ENCODE assay signal across 1 cellular context in the genomic region with DNA sequence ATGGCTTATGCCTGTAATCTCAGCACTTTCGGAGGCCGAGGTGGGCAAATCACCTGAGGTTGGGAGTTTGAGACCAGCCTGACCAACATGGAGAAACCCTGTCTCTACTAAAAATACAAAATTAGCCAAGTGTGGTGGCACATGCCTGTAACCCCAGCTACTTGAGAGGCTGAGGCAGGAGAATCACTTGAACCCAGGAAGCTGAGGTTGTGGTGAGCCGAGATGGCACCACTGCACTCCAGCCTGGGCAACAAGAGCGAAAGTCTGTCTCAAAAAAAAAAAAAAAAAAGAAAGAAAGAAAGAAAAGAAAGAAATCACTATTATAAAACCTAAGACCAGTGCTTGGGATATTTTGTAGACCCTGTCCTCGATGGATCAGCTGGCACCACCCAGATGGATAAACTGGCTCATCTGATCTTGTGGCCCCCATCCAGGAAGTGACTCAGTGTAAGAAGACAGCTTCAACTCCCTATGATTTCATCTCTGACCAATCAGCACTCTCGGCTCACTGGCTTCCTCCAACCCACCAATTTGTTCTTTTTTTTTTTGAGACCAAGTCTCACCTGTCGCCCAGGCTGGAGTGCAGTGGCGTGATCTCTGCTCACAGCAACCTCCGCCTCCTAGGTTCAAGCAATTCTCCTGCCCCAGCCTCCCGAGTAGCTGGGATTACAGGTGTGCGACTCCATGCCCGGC.
TF ChIP-seq lines count a peak whose summit lies in the region.
"Not testable (repeated sequence)": the region's sequence is repeated elsewhere in the genome, so short reads cannot be mapped to it uniquely, and the experiment has no call there.

No MANE protein-coding gene starts in this region.

TF ChIP-seq in K562, 482 proteins besides CTCF, POLR2A, EP300 and RAD21 (continued from another document):
- TF ChIP-seq, protein P1, sequence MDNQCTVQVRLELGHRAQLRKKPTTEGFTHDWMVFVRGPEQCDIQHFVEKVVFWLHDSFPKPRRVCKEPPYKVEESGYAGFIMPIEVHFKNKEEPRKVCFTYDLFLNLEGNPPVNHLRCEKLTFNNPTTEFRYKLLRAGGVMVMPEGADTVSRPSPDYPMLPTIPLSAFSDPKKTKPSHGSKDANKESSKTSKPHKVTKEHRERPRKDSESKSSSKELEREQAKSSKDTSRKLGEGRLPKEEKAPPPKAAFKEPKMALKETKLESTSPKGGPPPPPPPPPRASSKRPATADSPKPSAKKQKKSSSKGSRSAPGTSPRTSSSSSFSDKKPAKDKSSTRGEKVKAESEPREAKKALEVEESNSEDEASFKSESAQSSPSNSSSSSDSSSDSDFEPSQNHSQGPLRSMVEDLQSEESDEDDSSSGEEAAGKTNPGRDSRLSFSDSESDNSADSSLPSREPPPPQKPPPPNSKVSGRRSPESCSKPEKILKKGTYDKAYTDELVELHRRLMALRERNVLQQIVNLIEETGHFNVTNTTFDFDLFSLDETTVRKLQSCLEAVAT (IDR thresholded peaks at IDR 0.05): 0 out of 4 replicates have a peak, but pooled peaks of 1 of the 2 experiments have one; percentile 18
- TF ChIP-seq, protein P2, sequence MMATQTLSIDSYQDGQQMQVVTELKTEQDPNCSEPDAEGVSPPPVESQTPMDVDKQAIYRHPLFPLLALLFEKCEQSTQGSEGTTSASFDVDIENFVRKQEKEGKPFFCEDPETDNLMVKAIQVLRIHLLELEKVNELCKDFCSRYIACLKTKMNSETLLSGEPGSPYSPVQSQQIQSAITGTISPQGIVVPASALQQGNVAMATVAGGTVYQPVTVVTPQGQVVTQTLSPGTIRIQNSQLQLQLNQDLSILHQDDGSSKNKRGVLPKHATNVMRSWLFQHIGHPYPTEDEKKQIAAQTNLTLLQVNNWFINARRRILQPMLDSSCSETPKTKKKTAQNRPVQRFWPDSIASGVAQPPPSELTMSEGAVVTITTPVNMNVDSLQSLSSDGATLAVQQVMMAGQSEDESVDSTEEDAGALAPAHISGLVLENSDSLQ (IDR thresholded peaks at IDR 0.05): peak; percentile 52
- TF ChIP-seq JUN (IDR thresholded peaks at IDR 0.05; ENCODE audit: borderline replicate concordance, low read depth, low read length): 0 out of 2 replicates have a peak, but pooled peaks have one; percentile 51
- TF ChIP-seq JUN (CRISPR knock-in tag; IDR thresholded peaks at IDR 0.05; ENCODE audit: borderline replicate concordance): not testable (repeated sequence)
- peak; percentile 53 for TF ChIP-seq GABPA (tag; conservative IDR thresholded peaks at IDR 0.05; ENCODE audit: low read depth)
- TF ChIP-seq, protein P3, sequence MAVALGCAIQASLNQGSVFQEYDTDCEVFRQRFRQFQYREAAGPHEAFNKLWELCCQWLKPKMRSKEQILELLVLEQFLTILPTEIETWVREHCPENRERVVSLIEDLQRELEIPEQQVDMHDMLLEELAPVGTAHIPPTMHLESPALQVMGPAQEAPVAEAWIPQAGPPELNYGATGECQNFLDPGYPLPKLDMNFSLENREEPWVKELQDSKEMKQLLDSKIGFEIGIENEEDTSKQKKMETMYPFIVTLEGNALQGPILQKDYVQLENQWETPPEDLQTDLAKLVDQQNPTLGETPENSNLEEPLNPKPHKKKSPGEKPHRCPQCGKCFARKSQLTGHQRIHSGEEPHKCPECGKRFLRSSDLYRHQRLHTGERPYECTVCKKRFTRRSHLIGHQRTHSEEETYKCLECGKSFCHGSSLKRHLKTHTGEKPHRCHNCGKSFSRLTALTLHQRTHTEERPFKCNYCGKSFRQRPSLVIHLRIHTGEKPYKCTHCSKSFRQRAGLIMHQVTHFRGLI (CRISPR knock-in tag; IDR thresholded peaks at IDR 0.05): 0 out of 2 replicates have a peak, but pooled peaks have one; percentile 37
- peak; percentile 90 for TF ChIP-seq ATF7 (IDR thresholded peaks at IDR 0.05)
- TF ChIP-seq DPF2 (IDR thresholded peaks at IDR 0.05): peak; percentile 92
- peak; percentile 55 for TF ChIP-seq ELF1 (tag; IDR thresholded peaks at IDR 0.05)
- peak; percentile 3; the same call in 1 of the 2 replicates for TF ChIP-seq ZNF316 (IDR thresholded peaks at IDR 0.05)
- 0 out of 2 replicates have a peak, but pooled peaks have one; percentile 30 for TF ChIP-seq GTF2E2 (tag; IDR thresholded peaks at IDR 0.05)
- TF ChIP-seq HLTF (IDR thresholded peaks at IDR 0.05): 0 out of 2 replicates have a peak, but pooled peaks have one; percentile 22
- TF ChIP-seq SUPT5H (IDR thresholded peaks at IDR 0.05): peak; percentile 51; the same call in 1 of the 2 replicates
- peak; percentile 90 for TF ChIP-seq FOSL1 (tag; conservative IDR thresholded peaks at IDR 0.05)
- TF ChIP-seq SMAD4 (CRISPR knock-in tag; conservative IDR thresholded peaks at IDR 0.05): peak; percentile 28; the same call in 1 of the 2 replicates
- peak; percentile 87 for TF ChIP-seq JUND (IDR thresholded peaks at IDR 0.05; ENCODE audit: borderline replicate concordance, low read depth, low read length)
- peak; percentile 79; the same call in 2 of the 3 replicates for TF ChIP-seq JUND (tag; IDR thresholded peaks at IDR 0.05; ENCODE audit: borderline replicate concordance, low read depth, low read length)
- TF ChIP-seq, protein P4, sequence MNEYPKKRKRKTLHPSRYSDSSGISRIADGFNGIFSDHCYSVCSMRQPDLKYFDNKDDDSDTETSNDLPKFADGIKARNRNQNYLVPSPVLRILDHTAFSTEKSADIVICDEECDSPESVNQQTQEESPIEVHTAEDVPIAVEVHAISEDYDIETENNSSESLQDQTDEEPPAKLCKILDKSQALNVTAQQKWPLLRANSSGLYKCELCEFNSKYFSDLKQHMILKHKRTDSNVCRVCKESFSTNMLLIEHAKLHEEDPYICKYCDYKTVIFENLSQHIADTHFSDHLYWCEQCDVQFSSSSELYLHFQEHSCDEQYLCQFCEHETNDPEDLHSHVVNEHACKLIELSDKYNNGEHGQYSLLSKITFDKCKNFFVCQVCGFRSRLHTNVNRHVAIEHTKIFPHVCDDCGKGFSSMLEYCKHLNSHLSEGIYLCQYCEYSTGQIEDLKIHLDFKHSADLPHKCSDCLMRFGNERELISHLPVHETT (CRISPR knock-in tag; conservative IDR thresholded peaks at IDR 0.05 in 1 of 2, IDR thresholded peaks at IDR 0.05 in 1 of 2): peak in 1 of 2 experiments; percentile 39; a peak in 1 of 4 replicates
- TF ChIP-seq, protein P5, sequence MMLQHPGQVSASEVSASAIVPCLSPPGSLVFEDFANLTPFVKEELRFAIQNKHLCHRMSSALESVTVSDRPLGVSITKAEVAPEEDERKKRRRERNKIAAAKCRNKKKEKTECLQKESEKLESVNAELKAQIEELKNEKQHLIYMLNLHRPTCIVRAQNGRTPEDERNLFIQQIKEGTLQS (IDR thresholded peaks at IDR 0.05): peak; percentile 67
- TF ChIP-seq, protein P5 (CRISPR knock-in tag; conservative IDR thresholded peaks at IDR 0.05): not testable (repeated sequence)
- peak; percentile 52 for TF ChIP-seq ASH1L (IDR thresholded peaks at IDR 0.05; ENCODE audit: borderline replicate concordance, low read depth, partially characterized antibody)
- 0 out of 2 replicates have a peak, but pooled peaks have one; percentile 50 for TF ChIP-seq MTA3 (IDR thresholded peaks at IDR 0.05; ENCODE audit: borderline replicate concordance)
- TF ChIP-seq, protein P6, sequence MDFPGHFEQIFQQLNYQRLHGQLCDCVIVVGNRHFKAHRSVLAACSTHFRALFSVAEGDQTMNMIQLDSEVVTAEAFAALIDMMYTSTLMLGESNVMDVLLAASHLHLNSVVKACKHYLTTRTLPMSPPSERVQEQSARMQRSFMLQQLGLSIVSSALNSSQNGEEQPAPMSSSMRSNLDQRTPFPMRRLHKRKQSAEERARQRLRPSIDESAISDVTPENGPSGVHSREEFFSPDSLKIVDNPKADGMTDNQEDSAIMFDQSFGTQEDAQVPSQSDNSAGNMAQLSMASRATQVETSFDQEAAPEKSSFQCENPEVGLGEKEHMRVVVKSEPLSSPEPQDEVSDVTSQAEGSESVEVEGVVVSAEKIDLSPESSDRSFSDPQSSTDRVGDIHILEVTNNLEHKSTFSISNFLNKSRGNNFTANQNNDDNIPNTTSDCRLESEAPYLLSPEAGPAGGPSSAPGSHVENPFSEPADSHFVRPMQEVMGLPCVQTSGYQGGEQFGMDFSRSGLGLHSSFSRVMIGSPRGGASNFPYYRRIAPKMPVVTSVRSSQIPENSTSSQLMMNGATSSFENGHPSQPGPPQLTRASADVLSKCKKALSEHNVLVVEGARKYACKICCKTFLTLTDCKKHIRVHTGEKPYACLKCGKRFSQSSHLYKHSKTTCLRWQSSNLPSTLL (IDR thresholded peaks at IDR 0.05): 0 out of 2 replicates have a peak, but pooled peaks have one; percentile 51
- TF ChIP-seq L3MBTL2 (IDR thresholded peaks at IDR 0.05): peak; percentile 78; the same call in 1 of the 2 replicates
- TF ChIP-seq POLR2B (IDR thresholded peaks at IDR 0.05; ENCODE audit: low read depth, partially characterized antibody): peak; percentile 70
- TF ChIP-seq CBFA2T3 (IDR thresholded peaks at IDR 0.05): 0 out of 2 replicates have a peak, but pooled peaks have one; percentile 11
- peak; percentile 31; the same call in 1 of the 2 replicates for TF ChIP-seq RBFOX2 (IDR thresholded peaks at IDR 0.05; ENCODE audit: low read depth, low read length)
- TF ChIP-seq BRD9 (IDR thresholded peaks at IDR 0.05; ENCODE audit: low read depth, partially characterized antibody): peak; percentile 47
- TF ChIP-seq MBD2 (IDR thresholded peaks at IDR 0.05; ENCODE audit: borderline replicate concordance, low read depth): peak; percentile 32; the same call in 1 of the 2 replicates
- peak; percentile 85 for TF ChIP-seq NFYB (IDR thresholded peaks at IDR 0.05; ENCODE audit: extremely low read depth, insufficient read length)
- TF ChIP-seq ZNF384 (IDR thresholded peaks at IDR 0.05; ENCODE audit: low read depth, low read length): peak; percentile 84
- peak; percentile 87 for TF ChIP-seq SMARCE1 (IDR thresholded peaks at IDR 0.05)
- TF ChIP-seq NFIC (IDR thresholded peaks at IDR 0.05): peak; percentile 57
- TF ChIP-seq TAF9B (IDR thresholded peaks at IDR 0.05; ENCODE audit: partially characterized antibody): peak; percentile 68
- TF ChIP-seq NBN (IDR thresholded peaks at IDR 0.05; ENCODE audit: low read depth): 0 out of 2 replicates have a peak, but pooled peaks have one; percentile 35
- peak; percentile 70 for TF ChIP-seq ARID1B (IDR thresholded peaks at IDR 0.05)
- peak; percentile 73 for TF ChIP-seq CC2D1A (IDR thresholded peaks at IDR 0.05)
- TF ChIP-seq TRIM24 (IDR thresholded peaks at IDR 0.05): peak in 1 of 2 experiments; percentile 34; a peak in 1 of 4 replicates
TF ChIP-seq in K562: peak in this region for 53; not testable (repeated sequence) for 429.
